Comparison of ENCODE assay signal across 20 cellular contexts in the genomic region with DNA sequence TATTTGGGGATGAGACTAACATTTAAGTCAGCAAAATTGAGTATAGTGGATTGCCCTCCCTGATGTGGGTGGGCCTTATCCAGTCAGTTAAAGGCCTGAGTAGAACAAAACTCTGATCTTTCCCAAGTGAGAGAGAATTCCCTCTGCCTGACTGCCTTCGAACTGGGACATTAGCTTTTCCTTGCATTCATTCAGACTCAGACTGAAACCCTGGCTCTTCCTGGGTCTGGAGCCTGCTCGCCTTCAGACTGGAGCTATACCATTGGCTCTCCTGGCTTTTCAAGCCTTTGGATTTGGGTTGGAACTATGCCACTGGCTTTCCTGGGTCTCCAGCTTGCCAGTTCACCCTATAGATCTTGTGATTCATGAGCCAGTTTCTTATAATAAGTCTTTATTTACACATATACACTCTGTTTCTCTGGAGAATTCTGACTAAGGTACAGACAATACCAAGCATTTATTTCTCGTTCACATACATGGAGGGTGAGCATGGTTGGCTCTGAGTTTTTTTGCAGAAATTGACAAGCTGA.
A peak's percentile ranks its signal among the peaks of the same experiment; 100 is the strongest.
DNase-seq lines count a peak whose midpoint lies in the region; ATAC-seq and TF ChIP-seq lines count a peak whose summit lies in the region.
"Had no signal": no experiment of that assay in that cellular context is flagged by ENCODE, and none has a peak within 500 bp of the region (broad histone marks: within the 10 kb centered on the region; RNA-seq: fewer than 3 reads in every experiment).

No MANE protein-coding gene starts in this region.

- H2BK5ac ChIP-seq in neuronal stem cell (ENCODE audit: low read length) = no peak overlapping the region

- POLR2A ChIA-PET in activated CD8-positive, alpha-beta T cell treated with anti-CD3 and anti-CD28 coated beads for 36 hours (lab: Charles Lee) = no interaction called here

- H3K9ac ChIP-seq in neuronal stem cell (ENCODE audit: low read depth, low read length, poor library complexity) = no peak overlapping the region
- H3K9ac ChIP-seq: BLaER1 had no signal

- no peak overlapping the region for H3K4me2 ChIP-seq in neuronal stem cell (ENCODE audit: insufficient read depth, low read length, poor library complexity, severe bottlenecking)
- H3K4me2 ChIP-seq: BLaER1 had no signal

- intact Hi-C loops in heart right ventricle (cut with DNase I) = loop anchor here in 2 of 10 donors (10.0 kb wide), 2 partner anchors 277 to 287 kb away; no protein-coding TSS in a partner anchor
- intact Hi-C loops in activated CD8-positive, alpha-beta T cell treated with anti-CD3 and anti-CD28 coated beads for 36 hours (cut with micrococcal nuclease) = no loop called here

- CTCF ChIA-PET in activated CD8-positive, alpha-beta memory T cell treated with anti-CD3 and anti-CD28 coated beads, Interleukin-2, amount 10 ng/mL, durations not matched to agents 7 days and 5 days (lab: Charles Lee) = no interaction called here
- CTCF ChIA-PET in activated CD8-positive, alpha-beta T cell treated with anti-CD3 and anti-CD28 coated beads for 36 hours (lab: Charles Lee) = no interaction called here

- no peak overlapping the region for H3K27ac Mint-ChIP-seq in activated CD8-positive, alpha-beta memory T cell treated with anti-CD3 and anti-CD28 coated beads, Interleukin-2, amount 10 ng/mL, durations not matched to agents 7 days and 5 days
- H3K27ac Mint-ChIP-seq in activated CD8-positive, alpha-beta T cell treated with anti-CD3 and anti-CD28 coated beads for 36 hours = no peak overlapping the region
- H3K27ac Mint-ChIP-seq: B cell; CD4-positive, alpha-beta T cell had no signal

- H2AK5ac ChIP-seq in neuronal stem cell (ENCODE audit: low read depth, low read length) = no peak overlapping the region

- WGBS in neuronal stem cell (ENCODE audit: extremely low coverage in 2 of 2, insufficient read length in 2 of 2, insufficient replicate concordance in 1 of 2), 2 donors = no CpG with 5 or more reads among the region's 3 CpGs
- WGBS in heart right ventricle, 2 donors = 91 to 96% methylated on average over 3 of the region's 3 CpGs

- H2BK120ac ChIP-seq in neuronal stem cell (ENCODE audit: low read depth, low read length) = no peak overlapping the region

- no peak overlapping the region for H3K23ac ChIP-seq in neuronal stem cell (ENCODE audit: low read depth, low read length, poor library complexity)

- H3K27ac ChIP-seq in neuronal stem cell (replicated peaks; ENCODE audit: low read length) (peak overlapping the region; percentile 43), heart right ventricle (no peak overlapping the region)
- H3K27ac ChIP-seq: 22Rv1, BLaER1, C4-2B had no signal

- TF ChIP-seq CTCF in heart right ventricle (IDR thresholded peaks at IDR 0.05) = no peak
- TF ChIP-seq CTCF in activated CD8-positive, alpha-beta T cell treated with anti-CD3 and anti-CD28 coated beads for 36 hours (IDR thresholded peaks at IDR 0.05) = no peak

- DNase-seq in COLO829 (ENCODE audit: low spot score) (peak; percentile 48), RKO (ENCODE audit: low spot score) (peak; percentile 9), ecto neural progenitor cell (ENCODE audit: low spot score) (peak; percentile 52), neuronal stem cell (ENCODE audit: low spot score) (peak; percentile 43), heart right ventricle (no peak)
- no peak for DNase-seq in activated CD8-positive, alpha-beta memory T cell treated with anti-CD3 and anti-CD28 coated beads, Interleukin-2, amount 10 ng/mL, durations not matched to agents 7 days and 5 days
- no peak for DNase-seq in activated CD8-positive, alpha-beta T cell treated with anti-CD3 and anti-CD28 coated beads for 36 hours
- DNase-seq: Calu3; CD4-positive, alpha-beta T cell; CD8-positive, alpha-beta memory T cell; COR-L47; DMS53; DMS79 treated with DMSO at 0.1 percent for 48 hours; GF-D8; H7; HCEC 1CT had no signal

- no peaks in the 10 kb centered on the region for H3K9me3 ChIP-seq in neuronal stem cell (replicated peaks in 1 of 2; ENCODE audit: control insufficient read depth in 2 of 2, insufficient read depth in 1 of 2, low read depth in 1 of 2, low read length in 2 of 2)
- no peaks in the 10 kb centered on the region for H3K9me3 ChIP-seq in heart right ventricle
- H3K9me3 ChIP-seq: BLaER1 had no signal

- H3K36me3 Mint-ChIP-seq in activated CD8-positive, alpha-beta memory T cell treated with anti-CD3 and anti-CD28 coated beads, Interleukin-2, amount 10 ng/mL, durations not matched to agents 7 days and 5 days = peaks cover 2% of the 10 kb centered on the region
- peaks cover 2% of the 10 kb centered on the region for H3K36me3 Mint-ChIP-seq in activated CD8-positive, alpha-beta T cell treated with anti-CD3 and anti-CD28 coated beads for 36 hours (ENCODE audit: low read depth)

- no peak overlapping the region for H2BK15ac ChIP-seq in neuronal stem cell (ENCODE audit: low read length)

- no peaks in the 10 kb centered on the region for H3K27me3 Mint-ChIP-seq in activated CD8-positive, alpha-beta memory T cell treated with anti-CD3 and anti-CD28 coated beads, Interleukin-2, amount 10 ng/mL, durations not matched to agents 7 days and 5 days
- H3K27me3 Mint-ChIP-seq in activated CD8-positive, alpha-beta T cell treated with anti-CD3 and anti-CD28 coated beads for 36 hours = no peaks in the 10 kb centered on the region
- H3K27me3 Mint-ChIP-seq: B cell; CD4-positive, alpha-beta T cell; CD8-positive, alpha-beta memory T cell had no signal

- H3K4me3 Mint-ChIP-seq in activated CD8-positive, alpha-beta memory T cell treated with anti-CD3 and anti-CD28 coated beads, Interleukin-2, amount 10 ng/mL, durations not matched to agents 7 days and 5 days = no peak overlapping the region
- no peak overlapping the region for H3K4me3 Mint-ChIP-seq in activated CD8-positive, alpha-beta T cell treated with anti-CD3 and anti-CD28 coated beads for 36 hours
- H3K4me3 Mint-ChIP-seq: B cell; CD4-positive, alpha-beta T cell; CD8-positive, alpha-beta memory T cell had no signal

- no peak overlapping the region for H3K18ac ChIP-seq in neuronal stem cell (ENCODE audit: low read length)

- H3K4ac ChIP-seq in neuronal stem cell (ENCODE audit: low read length) = no peak overlapping the region

- H2BK12ac ChIP-seq in neuronal stem cell (ENCODE audit: low read length) = no peak overlapping the region

- H3K4me3 ChIP-seq in neuronal stem cell (ENCODE audit: low read length in 2 of 2) (no peak overlapping the region), heart right ventricle (no peak overlapping the region)
- H3K4me3 ChIP-seq: BLaER1 had no signal

- H4K91ac ChIP-seq in neuronal stem cell (ENCODE audit: low read depth, low read length, poor library complexity) = no peak overlapping the region

- no peaks in the 10 kb centered on the region for H3K9me3 Mint-ChIP-seq in activated CD8-positive, alpha-beta memory T cell treated with anti-CD3 and anti-CD28 coated beads, Interleukin-2, amount 10 ng/mL, durations not matched to agents 7 days and 5 days (ENCODE audit: low read depth)
- H3K9me3 Mint-ChIP-seq in activated CD8-positive, alpha-beta T cell treated with anti-CD3 and anti-CD28 coated beads for 36 hours = no peaks in the 10 kb centered on the region
- H3K9me3 Mint-ChIP-seq: CD4-positive, alpha-beta T cell; CD8-positive, alpha-beta memory T cell had no signal

- H2AFZ ChIP-seq in neuronal stem cell (ENCODE audit: low read length) = no peak overlapping the region

- H3K79me1 ChIP-seq in neuronal stem cell (ENCODE audit: low read depth, low read length) = no peaks in the 10 kb centered on the region

- H3K14ac ChIP-seq in neuronal stem cell (ENCODE audit: low read length) = no peak overlapping the region

- H4K8ac ChIP-seq in neuronal stem cell (ENCODE audit: low read depth, low read length) = no peak overlapping the region

- H3K36me3 ChIP-seq in neuronal stem cell (replicated peaks in 1 of 2; ENCODE audit: control insufficient read depth in 2 of 2, insufficient read depth in 2 of 2, low read length in 2 of 2) = peaks cover 0 to 2% of the 10 kb centered on the region in 2 donors
- peaks cover 0 to 22% (median 0%) of the 10 kb centered on the region in 9 donors for H3K36me3 ChIP-seq in heart right ventricle

- ATAC-seq in activated CD8-positive, alpha-beta memory T cell treated with anti-CD3 and anti-CD28 coated beads, Interleukin-2, amount 10 ng/mL, durations not matched to agents 7 days and 5 days = no peak
- no peak for ATAC-seq in heart right ventricle
- ATAC-seq in activated CD8-positive, alpha-beta T cell treated with anti-CD3 and anti-CD28 coated beads for 36 hours = no peak

- H3K27me3 ChIP-seq in neuronal stem cell (ENCODE audit: control insufficient read depth in 3 of 3, insufficient read depth in 3 of 3, low read depth in 1 of 3, low read length in 3 of 3) (no peaks in the 10 kb centered on the region), heart right ventricle (no peaks in the 10 kb centered on the region)
- H3K27me3 ChIP-seq: BLaER1 had no signal

- peaks cover 14% of the 10 kb centered on the region for H3K4me1 Mint-ChIP-seq in activated CD8-positive, alpha-beta memory T cell treated with anti-CD3 and anti-CD28 coated beads, Interleukin-2, amount 10 ng/mL, durations not matched to agents 7 days and 5 days
- H3K4me1 Mint-ChIP-seq in activated CD8-positive, alpha-beta T cell treated with anti-CD3 and anti-CD28 coated beads for 36 hours (ENCODE audit: low read depth) = peaks cover 2% of the 10 kb centered on the region
- H3K4me1 Mint-ChIP-seq: CD8-positive, alpha-beta memory T cell had no signal

- peaks cover 4 to 5% of the 10 kb centered on the region in 2 donors for H3K4me1 ChIP-seq in neuronal stem cell (ENCODE audit: control insufficient read depth in 2 of 2, insufficient read depth in 1 of 2, low read depth in 1 of 2, low read length in 2 of 2)
- peaks cover 0 to 20% (median 11%) of the 10 kb centered on the region in 9 donors for H3K4me1 ChIP-seq in heart right ventricle

Comparison
In these comparisons a context has a peak if more than half of its experiments do, and no peak if none do; other contexts are left out.
1. DNase-seq: peak in COLO829 (single experiment), RKO (single experiment), ecto neural progenitor cell (single experiment) and neuronal stem cell (single experiment); none in activated CD8-positive, alpha-beta memory T cell treated with anti-CD3 and anti-CD28 coated beads, Interleukin-2, amount 10 ng/mL, durations not matched to agents 7 days and 5 days (single experiment), heart right ventricle (0 of 2) and activated CD8-positive, alpha-beta T cell treated with anti-CD3 and anti-CD28 coated beads for 36 hours (single experiment).